In genomic region chr6:87922191-87922946, GRCh38 we compare ENCODE assay signal across 13 cellular contexts.
DNase-seq lines count a peak whose midpoint lies in the region; ATAC-seq and TF ChIP-seq lines count a peak whose summit lies in the region.
"Had no signal": no experiment of that assay in that cellular context is flagged by ENCODE, and none has a peak within 500 bp of the region (broad histone marks: within the 10 kb centered on the region; RNA-seq: fewer than 3 reads in every experiment).

No MANE protein-coding gene starts in this region.

- intact Hi-C loops in transverse colon (cut with DNase I; ENCODE audit: low total_unique reads) (no loop called here), psoas muscle (cut with DNase I) (no loop called here), cardiac septum (cut with DNase I) (loop anchor here (10.0 kb wide), 1 partner anchor 862 kb away; no protein-coding TSS in a partner anchor)

- H3K9me3 ChIP-seq in transverse colon (no peaks in the 10 kb centered on the region), psoas muscle (no peaks in the 10 kb centered on the region), GM23248 (ENCODE audit: low read depth) (no peaks in the 10 kb centered on the region)

- H4K20me1 ChIP-seq in GM23248 (ENCODE audit: insufficient read depth), result no peaks in the 10 kb centered on the region

- TF ChIP-seq CTCF in transverse colon (IDR thresholded peaks at IDR 0.05), result no peak
- TF ChIP-seq CTCF in psoas muscle (IDR thresholded peaks at IDR 0.05), result no peak

- peak; percentile 46 for DNase-seq in RPMI8226
- DNase-seq in transverse colon, result no peak
- no peak for DNase-seq in psoas muscle
- DNase-seq in cardiac septum (ENCODE audit: low spot score), result no peak
- no peak for DNase-seq in GM23248
- DNase-seq: activated CD4-positive, alpha-beta T cell treated with anti-CD3 and anti-CD28 coated beads for 1 hour; activated naive CD4-positive, alpha-beta T cell treated with anti-CD3 and anti-CD28 coated beads for 36 hours; kidney glomerular epithelial cell; stimulated activated CD4-positive, alpha-beta T cell treated with anti-CD3 and anti-CD28 coated beads, Interleukin-15, amount 100 ng/mL, for 24 hours had no signal

- H3K9me2 ChIP-seq in GM23248 (ENCODE audit: insufficient read depth), result no peaks in the 10 kb centered on the region

- no peak for TF ChIP-seq EP300 in transverse colon (IDR thresholded peaks at IDR 0.05; ENCODE audit: low read depth)

- ATAC-seq in GM18498 (IDR thresholded peaks at IDR 0.05; ENCODE audit: unreplicated experiment), result peak; percentile 19
- peak; percentile 0 for ATAC-seq in GM19467 (IDR thresholded peaks at IDR 0.05; ENCODE audit: unreplicated experiment)
- peak; percentile 12 for ATAC-seq in HG03066 (IDR thresholded peaks at IDR 0.05; ENCODE audit: low read depth, unreplicated experiment)
- no peak for ATAC-seq in psoas muscle
- ATAC-seq: K562 had no signal

- in situ Hi-C loops in transverse colon (cut with MboI; ENCODE audit: low pct_ligation_motif_present in 1 of 4, low pct_unique_long_range_greater_than_20kb in 1 of 4, low sequenced_read_pairs in 3 of 4), result no loop called here
- in situ Hi-C loops in GM23248 (cut with MboI), result no loop called here

- no peak overlapping the region for H3K4me2 ChIP-seq in GM23248 (ENCODE audit: unreplicated experiment)

- H3K36me3 ChIP-seq in transverse colon (no peaks in the 10 kb centered on the region), psoas muscle (ENCODE audit: insufficient read depth in 1 of 2, low read depth in 1 of 2) (no peaks in the 10 kb centered on the region), GM23248 (ENCODE audit: low read depth) (no peaks in the 10 kb centered on the region)

- H3K4me1 ChIP-seq in transverse colon, result no peaks in the 10 kb centered on the region
- H3K4me1 ChIP-seq in psoas muscle, result peaks cover 10% of the 10 kb centered on the region
- no peaks in the 10 kb centered on the region for H3K4me1 ChIP-seq in GM23248 (ENCODE audit: insufficient read depth)

- H3K27me3 ChIP-seq in transverse colon (no peaks in the 10 kb centered on the region), psoas muscle (ENCODE audit: insufficient read depth in 3 of 3, low read length in 2 of 3) (peaks cover 0 to 6% (median 0%) of the 10 kb centered on the region in 3 donors), GM23248 (replicated peaks; ENCODE audit: insufficient read depth) (peaks cover 49% of the 10 kb centered on the region)

- H3K4me3 ChIP-seq in transverse colon (no peak overlapping the region), psoas muscle (no peak overlapping the region), GM23248 (no peak overlapping the region)
- H3K4me3 ChIP-seq: K562 had no signal

- no peaks in the 10 kb centered on the region for H3K79me2 ChIP-seq in GM23248 (ENCODE audit: insufficient read depth)

- no peak for TF ChIP-seq POLR2A in transverse colon (IDR thresholded peaks at IDR 0.05)

- H2AFZ ChIP-seq in GM23248, result no peak overlapping the region

- 67 to 86% methylated on average over 2 of the region's 2 CpGs for WGBS in transverse colon (ENCODE audit: low coverage in 1 of 2), 2 donors
- 62 to 68% (median 67%) methylated on average over 2 of the region's 2 CpGs for WGBS in psoas muscle, 3 donors
- WGBS in GM23248 (ENCODE audit: low coverage in 1 of 2, low lambda C conversion rate in 2 of 2, missing lambda C conversion rate in 2 of 2), 2 experiments, result 19 to 40% methylated on average over 2 of the region's 2 CpGs

- no peaks in the 10 kb centered on the region for H3F3A ChIP-seq in GM23248 (ENCODE audit: insufficient read depth)

- H3K27ac ChIP-seq in transverse colon (no peak overlapping the region), psoas muscle (no peak overlapping the region), GM23248 (no peak overlapping the region)

- no peak overlapping the region for H3K9ac ChIP-seq in GM23248

Comparison
In these comparisons a context has a peak if more than half of its experiments do, and no peak if none do; other contexts are left out.
1. ATAC-seq: peak in GM18498 (single experiment), GM19467 (single experiment) and HG03066 (single experiment); none in psoas muscle (0 of 4).